Comparison of ENCODE assay signal across 8 cellular contexts in genomic region chr11:116773203-116774112, GRCh38. TPM values are rescaled to one million over a fixed set of nuclear protein-coding genes. Genes with fewer than 3 reads are reported as not detected.
DNase-seq lines count a peak whose midpoint lies in the region; ATAC-seq and TF ChIP-seq lines count a peak whose summit lies in the region.

No MANE protein-coding gene starts in this region.

- TF ChIP-seq POLR2A in transverse colon (IDR thresholded peaks at IDR 0.05), result no peak

- H3K27ac ChIP-seq in caudate nucleus (ENCODE audit: low read depth, low read length) (peak overlapping the region; percentile 14), lower lobe of right lung (peak overlapping the region; percentile 93), transverse colon (peak overlapping the region; percentile 87 to 95 (median 92))

- TF ChIP-seq EP300 in transverse colon (IDR thresholded peaks at IDR 0.05; ENCODE audit: low read depth), result no peak

- H3K9me3 Mint-ChIP-seq in activated CD4-positive, alpha-beta T cell treated with anti-CD3 and anti-CD28 coated beads, Interleukin-2, amount 10 ng/mL, durations not matched to agents 24 days and 14 days, result no peaks in the 10 kb centered on the region

- no peaks in the 10 kb centered on the region for H3K27me3 Mint-ChIP-seq in activated CD4-positive, alpha-beta T cell treated with anti-CD3 and anti-CD28 coated beads, Interleukin-2, amount 10 ng/mL, durations not matched to agents 24 days and 14 days

- peak overlapping the region; percentile 95 for H3K27ac Mint-ChIP-seq in activated CD4-positive, alpha-beta T cell treated with anti-CD3 and anti-CD28 coated beads, Interleukin-2, amount 10 ng/mL, durations not matched to agents 24 days and 14 days

- H3K36me3 Mint-ChIP-seq in activated CD4-positive, alpha-beta T cell treated with anti-CD3 and anti-CD28 coated beads, Interleukin-2, amount 10 ng/mL, durations not matched to agents 24 days and 14 days (ENCODE audit: low read depth), result peaks cover 43% of the 10 kb centered on the region

- in situ Hi-C loops in transverse colon (cut with MboI; ENCODE audit: low pct_ligation_motif_present in 1 of 4, low pct_unique_long_range_greater_than_20kb in 1 of 4, low sequenced_read_pairs in 3 of 4), result no loop called here

- H3K4me1 ChIP-seq in lower lobe of right lung (peaks cover 24% of the 10 kb centered on the region), transverse colon (peaks cover 13 to 25% (median 20%) of the 10 kb centered on the region in 4 donors)

- peak overlapping the region; percentile 91 for H3K4me3 Mint-ChIP-seq in activated CD4-positive, alpha-beta T cell treated with anti-CD3 and anti-CD28 coated beads, Interleukin-2, amount 10 ng/mL, durations not matched to agents 24 days and 14 days

- 4 to 7% methylated on average over 13 to 25 of the region's 25 CpGs for WGBS in transverse colon (ENCODE audit: low coverage in 1 of 2), 2 donors

- H3K9me3 ChIP-seq in lower lobe of right lung (no peaks in the 10 kb centered on the region), transverse colon (no peaks in the 10 kb centered on the region)

- DNase-seq in activated CD4-positive, alpha-beta T cell treated with anti-CD3 and anti-CD28 coated beads, Interleukin-2, amount 10 ng/mL, durations not matched to agents 24 days and 14 days, result no peak
- DNase-seq in activated CD4-positive, alpha-beta T cell treated with anti-CD3 and anti-CD28 coated beads for 4 hours, result no peak
- DNase-seq in NOMO-1 treated with dmso at 0.1 percent for 144 hours (lab: John Stamatoyannopoulos, UW; ENCODE audit: unreplicated experiment) (peak; percentile 53), caudate nucleus (lab: John Stamatoyannopoulos, UW) (peak in 8 of 61 donors; percentile 26 to 78 (median 69)), lower lobe of right lung (no peak), transverse colon (no peak), amniotic stem cell (lab: John Stamatoyannopoulos, UW) (no peak)

- H3K4me1 Mint-ChIP-seq in activated CD4-positive, alpha-beta T cell treated with anti-CD3 and anti-CD28 coated beads, Interleukin-2, amount 10 ng/mL, durations not matched to agents 24 days and 14 days, result peaks cover 51% of the 10 kb centered on the region

- intact Hi-C loops in activated CD4-positive, alpha-beta T cell treated with anti-CD3 and anti-CD28 coated beads, Interleukin-2, amount 10 ng/mL, durations not matched to agents 24 days and 14 days (cut with micrococcal nuclease), result loop anchor here (1.0 to 10.0 kb wide), 7 partner anchors 15 to 1041 kb away; partner anchors contain the start of genes SIK3 and ZPR1
- intact Hi-C loops in lower lobe of right lung (cut with DNase I) (no loop called here), transverse colon (cut with DNase I; ENCODE audit: low total_unique reads) (no loop called here)

- TF ChIP-seq CTCF in lower lobe of right lung (IDR thresholded peaks at IDR 0.05), result no peak
- no peak for TF ChIP-seq CTCF in transverse colon (IDR thresholded peaks at IDR 0.05)

- H3K36me3 ChIP-seq in lower lobe of right lung, result peaks cover 41% of the 10 kb centered on the region
- H3K36me3 ChIP-seq in transverse colon, result peaks cover 0 to 14% (median 2%) of the 10 kb centered on the region in 4 donors

- no peaks in the 10 kb centered on the region for H3K27me3 ChIP-seq in lower lobe of right lung (ENCODE audit: low read depth)
- H3K27me3 ChIP-seq in transverse colon, result no peaks in the 10 kb centered on the region

- H3K4me3 ChIP-seq in lower lobe of right lung (peak overlapping the region; percentile 76), transverse colon (peak overlapping the region; percentile 71 to 95 (median 84))

- ATAC-seq in HG02840 (IDR thresholded peaks at IDR 0.05; ENCODE audit: low FRiP score, unreplicated experiment) (peak; percentile 12), lower lobe of right lung (peak; percentile 62 to 78)

RNA-seq across cellular contexts. Expression of gene BUD13, which starts 0.7 kb away (rescaled TPM):
- 31.5 and 33.2 TPM in 2 replicates for total RNA-seq in activated CD4-positive, alpha-beta T cell treated with anti-CD3 and anti-CD28 coated beads, Interleukin-2, amount 10 ng/mL, durations not matched to agents 24 days and 14 days
- 15.8 TPM for total RNA-seq in lower lobe of right lung
- total RNA-seq in transverse colon, result 10 to 100 TPM in 3 of 4 donors, 1 to 10 TPM in 1; 6.7 to 21.9 (median 14.0) TPM

RNA-seq across cellular contexts. Expression of gene ZPR1, which starts 14.4 kb away (rescaled TPM):
- 105 and 106 TPM in 2 replicates for total RNA-seq in activated CD4-positive, alpha-beta T cell treated with anti-CD3 and anti-CD28 coated beads, Interleukin-2, amount 10 ng/mL, durations not matched to agents 24 days and 14 days
- 35.4 TPM for total RNA-seq in lower lobe of right lung
- total RNA-seq in transverse colon, result 10 to 100 TPM; 13.1 to 20.9 (median 16.4) TPM

RNA-seq across cellular contexts. Expression of gene APOA5, which starts 18.2 kb away (rescaled TPM):
- not detected in 2 replicates for total RNA-seq in activated CD4-positive, alpha-beta T cell treated with anti-CD3 and anti-CD28 coated beads, Interleukin-2, amount 10 ng/mL, durations not matched to agents 24 days and 14 days
- total RNA-seq in lower lobe of right lung, result 0.41 TPM
- total RNA-seq in transverse colon, result not detected

RNA-seq across cellular contexts. Expression of gene APOA4, which starts 49.6 kb away (rescaled TPM):
- total RNA-seq in activated CD4-positive, alpha-beta T cell treated with anti-CD3 and anti-CD28 coated beads, Interleukin-2, amount 10 ng/mL, durations not matched to agents 24 days and 14 days, result not detected in 2 replicates
- not detected for total RNA-seq in lower lobe of right lung
- not detected for total RNA-seq in transverse colon

RNA-seq across cellular contexts. Expression of gene APOC3, which starts 56.2 kb away (rescaled TPM):
- total RNA-seq in activated CD4-positive, alpha-beta T cell treated with anti-CD3 and anti-CD28 coated beads, Interleukin-2, amount 10 ng/mL, durations not matched to agents 24 days and 14 days, result not detected in 2 replicates
- total RNA-seq in lower lobe of right lung, result not detected
- total RNA-seq in transverse colon, result 1 to 10 TPM in 2 of 4 donors, not detected in 2; 3.0 to 5.3 TPM

Comparison
In these comparisons a context has a peak if more than half of its experiments do, and no peak if none do; other contexts are left out.
1. H3K27ac ChIP-seq: peak in every context shown above with its lines; median percentile 93 in lower lobe of right lung; 92 in transverse colon; 14 in caudate nucleus.